In genomic region chr6:4640139-4640538, GRCh38 we compare ENCODE assay signal across 21 cellular contexts.
A peak's percentile ranks its signal among the peaks of the same experiment; 100 is the strongest.
DNase-seq lines count a peak whose midpoint lies in the region; TF ChIP-seq lines count a peak whose summit lies in the region.
"Had no signal": no experiment of that assay in that cellular context is flagged by ENCODE, and none has a peak within 500 bp of the region (broad histone marks: within the 10 kb centered on the region; RNA-seq: fewer than 3 reads in every experiment).

No MANE protein-coding gene starts in this region.

- DNase-seq in EL (peak; percentile 24), RWPE1 (ENCODE audit: low spot score) (peak; percentile 55), epithelial cell of proximal tubule (ENCODE audit: low read depth) (peak; percentile 33), kidney epithelial cell (ENCODE audit: low read depth) (peak; percentile 54), GM10266 (ENCODE audit: extremely low spot score) (no peak), COLO668 (lab: John Stamatoyannopoulos, UW; ENCODE audit: unreplicated experiment) (no peak), SKM-1 treated with dmso at 0.1 percent for 144 hours (lab: John Stamatoyannopoulos, UW; ENCODE audit: unreplicated experiment) (no peak), caudate nucleus (lab: John Stamatoyannopoulos, UW) (no peak)
- DNase-seq: ACHN; activated CD4-positive, alpha-beta T cell treated with anti-CD3 and anti-CD28 coated beads for 4 hours; body of pancreas; cortex of kidney; GF-D8; head of caudate nucleus; NCI-H1436 treated with DMSO at 0.1 percent for 48 hours; NCI-H748 treated with DMSO at 0.1 percent for 48 hours; SHP77 treated with DMSO at 0.1 percent for 48 hours; stimulated activated naive CD4-positive, alpha-beta T cell treated with Interleukin-2 at 50 U/mL for 16 hours; thyroid gland had no signal

- no peaks in the 10 kb centered on the region for H3K27me3 ChIP-seq in kidney epithelial cell (ENCODE audit: control insufficient read depth, insufficient read depth, low read length)
- H3K27me3 ChIP-seq: body of pancreas, neural progenitor cell, thyroid gland had no signal

- no peaks in the 10 kb centered on the region for H3K36me3 ChIP-seq in kidney epithelial cell (ENCODE audit: control insufficient read depth, insufficient read depth, low read length)
- H3K36me3 ChIP-seq: neural progenitor cell, prostate gland, thyroid gland had no signal

- CTCF ChIA-PET in RWPE1 (lab: Yijun Ruan, JAX): no interaction called here

- TF ChIP-seq CTCF in RWPE1 (conservative IDR thresholded peaks at IDR 0.05; ENCODE audit: low read depth) (no peak), epithelial cell of proximal tubule (conservative IDR thresholded peaks at IDR 0.05; ENCODE audit: low read depth, low read length) (no peak), kidney epithelial cell (IDR thresholded peaks at IDR 0.05; ENCODE audit: insufficient read depth, low read length, poor library complexity, severe bottlenecking) (no peak), GM10266 (IDR thresholded peaks at IDR 0.05; ENCODE audit: control insufficient read depth, insufficient read depth, low read depth, missing control alignments) (no peak)

- no peak overlapping the region for H3K4me3 ChIP-seq in epithelial cell of proximal tubule (ENCODE audit: low read depth, low read length)
- no peak overlapping the region for H3K4me3 ChIP-seq in kidney epithelial cell (ENCODE audit: low read depth, low read length)
- H3K4me3 ChIP-seq: body of pancreas, neural progenitor cell, prostate gland, thyroid gland had no signal

- POLR2A ChIA-PET in RWPE1 (lab: Yijun Ruan, JAX; ENCODE audit: low non-redundant PET): no interaction called here

- no peak overlapping the region for H3K27ac ChIP-seq in RWPE1
- no peak overlapping the region for H3K27ac ChIP-seq in caudate nucleus (ENCODE audit: low read depth, low read length)
- H3K27ac ChIP-seq: body of pancreas, neural progenitor cell, prostate gland, thyroid gland had no signal

Comparison
In these comparisons a context has a peak if more than half of its experiments do, and no peak if none do; other contexts are left out.
1. DNase-seq: peak in EL (single experiment), RWPE1 (single experiment), epithelial cell of proximal tubule (single experiment) and kidney epithelial cell (single experiment); none in GM10266 (single experiment), COLO668 (single experiment), SKM-1 treated with dmso at 0.1 percent for 144 hours (single experiment) and caudate nucleus (0 of 61).